In the genomic region with DNA sequence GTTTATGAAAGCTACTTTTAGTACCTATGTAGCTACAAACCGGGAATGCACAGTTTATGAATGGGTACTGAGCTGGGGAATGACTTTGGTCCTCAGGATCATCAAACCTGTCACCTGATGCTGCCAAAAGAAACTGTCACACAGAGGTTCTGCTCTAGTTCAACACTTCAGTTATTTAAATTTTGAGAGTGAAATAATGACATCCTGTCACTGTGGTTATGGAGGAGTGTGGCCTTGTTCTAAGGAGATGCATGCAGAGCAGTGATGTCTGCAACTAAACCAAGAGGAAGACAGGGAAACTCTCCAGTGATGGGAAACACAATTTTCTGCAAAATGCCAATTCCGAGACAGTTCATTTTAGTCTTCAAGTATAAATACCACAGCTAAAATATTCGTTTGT, we compare ENCODE assay signal across 1 cellular context.
TF ChIP-seq lines count a peak whose summit lies in the region.

No MANE protein-coding gene starts in this region.

TF ChIP-seq in WTC11, 78 proteins besides CTCF, POLR2A, EP300 and RAD21 (continued from another document):
- TF ChIP-seq, protein P1, sequence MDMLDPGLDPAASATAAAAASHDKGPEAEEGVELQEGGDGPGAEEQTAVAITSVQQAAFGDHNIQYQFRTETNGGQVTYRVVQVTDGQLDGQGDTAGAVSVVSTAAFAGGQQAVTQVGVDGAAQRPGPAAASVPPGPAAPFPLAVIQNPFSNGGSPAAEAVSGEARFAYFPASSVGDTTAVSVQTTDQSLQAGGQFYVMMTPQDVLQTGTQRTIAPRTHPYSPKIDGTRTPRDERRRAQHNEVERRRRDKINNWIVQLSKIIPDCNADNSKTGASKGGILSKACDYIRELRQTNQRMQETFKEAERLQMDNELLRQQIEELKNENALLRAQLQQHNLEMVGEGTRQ (CRISPR knock-in tag; IDR thresholded peaks at IDR 0.05), result no peak
- TF ChIP-seq, protein P2, sequence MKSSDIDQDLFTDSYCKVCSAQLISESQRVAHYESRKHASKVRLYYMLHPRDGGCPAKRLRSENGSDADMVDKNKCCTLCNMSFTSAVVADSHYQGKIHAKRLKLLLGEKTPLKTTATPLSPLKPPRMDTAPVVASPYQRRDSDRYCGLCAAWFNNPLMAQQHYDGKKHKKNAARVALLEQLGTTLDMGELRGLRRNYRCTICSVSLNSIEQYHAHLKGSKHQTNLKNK (CRISPR knock-in tag; IDR thresholded peaks at IDR 0.05), result no peak
- TF ChIP-seq, protein P3, sequence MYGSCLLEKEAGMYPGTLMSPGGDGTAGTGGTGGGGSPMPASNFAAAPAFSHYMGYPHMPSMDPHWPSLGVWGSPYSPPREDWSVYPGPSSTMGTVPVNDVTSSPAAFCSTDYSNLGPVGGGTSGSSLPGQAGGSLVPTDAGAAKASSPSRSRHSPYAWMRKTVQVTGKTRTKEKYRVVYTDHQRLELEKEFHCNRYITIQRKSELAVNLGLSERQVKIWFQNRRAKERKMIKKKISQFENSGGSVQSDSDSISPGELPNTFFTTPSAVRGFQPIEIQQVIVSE (CRISPR knock-in tag; IDR thresholded peaks at IDR 0.05; ENCODE audit: borderline replicate concordance), result no peak
- TF ChIP-seq OVOL2 (CRISPR knock-in tag; IDR thresholded peaks at IDR 0.05; ENCODE audit: borderline replicate concordance), result no peak
